Comparison of ENCODE assay signal across 4 cellular contexts in genomic region chr16:1202274-1202673, GRCh38. TPM values are rescaled to one million over a fixed set of nuclear protein-coding genes. Genes with fewer than 3 reads are reported as not detected.
"Had no signal": no experiment of that assay in that cellular context is flagged by ENCODE, and none has a peak within 500 bp of the region (broad histone marks: within the 10 kb centered on the region; RNA-seq: fewer than 3 reads in every experiment).

No MANE protein-coding gene starts in this region.

- DNase-seq: GDM1, GF-D8 had no signal

- H3K4me3 ChIP-seq: GM12878 had no signal

- ATAC-seq: GM12878 had no signal

RNA-seq across cellular contexts. Expression of gene TPSG1, which starts 22.8 kb away (rescaled TPM):
- total RNA-seq: G401, GM12878 had no signal
- polyA plus RNA-seq: GM12878 had no signal

RNA-seq across cellular contexts. Expression of gene TPSB2, which starts 27.7 kb away (rescaled TPM):
- total RNA-seq: G401, GM12878 had no signal
- polyA plus RNA-seq: GM12878 had no signal

RNA-seq across cellular contexts. Expression of gene TPSAB1, which starts 38.2 kb away (rescaled TPM):
- total RNA-seq: G401, GM12878 had no signal

RNA-seq across cellular contexts. Expression of gene TPSD1, which starts 53.6 kb away (rescaled TPM):
- total RNA-seq: G401, GM12878 had no signal
- polyA plus RNA-seq: GM12878 had no signal
